28 cellular contexts compared by ENCODE assay signal in genomic region chr18:31396796-31397195, GRCh38. TPM values are rescaled to one million over a fixed set of nuclear protein-coding genes. Genes with fewer than 3 reads are reported as not detected.
A peak's percentile ranks its signal among the peaks of the same experiment; 100 is the strongest.
DNase-seq lines count a peak whose midpoint lies in the region; ATAC-seq and TF ChIP-seq lines count a peak whose summit lies in the region.
"Had no signal": no experiment of that assay in that cellular context is flagged by ENCODE, and none has a peak within 500 bp of the region (broad histone marks: within the 10 kb centered on the region; RNA-seq: fewer than 3 reads in every experiment).

No MANE protein-coding gene starts in this region.

- H3K18ac ChIP-seq in neuronal stem cell (ENCODE audit: low read length) = no peak overlapping the region

- H3K14ac ChIP-seq in neuronal stem cell (ENCODE audit: low read length) = no peak overlapping the region

- H3K4me1 Mint-ChIP-seq in activated T-cell treated with anti-CD3 and anti-CD28 coated beads, Interleukin-2, amount 50 U/mL, for 24 hours (ENCODE audit: low read depth) = no peaks in the 10 kb centered on the region
- H3K4me1 Mint-ChIP-seq: activated CD8-positive, alpha-beta memory T cell treated with anti-CD3 and anti-CD28 coated beads, Interleukin-2, amount 10 ng/mL, durations not matched to agents 7 days and 5 days; activated naive CD4-positive, alpha-beta T cell treated with anti-CD3 and anti-CD28 coated beads, Interleukin-2, amount 10 ng/mL, durations not matched to agents 7 days and 5 days; memory B cell had no signal

- H3K36me3 Mint-ChIP-seq in activated T-cell treated with anti-CD3 and anti-CD28 coated beads, Interleukin-2, amount 50 U/mL, for 24 hours (ENCODE audit: low read depth) = no peaks in the 10 kb centered on the region
- H3K36me3 Mint-ChIP-seq: activated CD8-positive, alpha-beta memory T cell treated with anti-CD3 and anti-CD28 coated beads, Interleukin-2, amount 10 ng/mL, durations not matched to agents 7 days and 5 days; activated naive CD4-positive, alpha-beta T cell treated with anti-CD3 and anti-CD28 coated beads, Interleukin-2, amount 10 ng/mL, durations not matched to agents 7 days and 5 days; memory B cell; natural killer cell treated with Interleukin-12 subunit alpha and Interleukin-12 subunit beta and Interleukin-15 and Interleukin-18, amount 100 ng/mL, for 72 hours had no signal

- no peak overlapping the region for H3K23ac ChIP-seq in neuronal stem cell (ENCODE audit: low read depth, low read length, poor library complexity)

- peak overlapping the region; percentile 46 for H2AFZ ChIP-seq in neuronal stem cell (ENCODE audit: low read length)

- H4K91ac ChIP-seq in neuronal stem cell (ENCODE audit: low read depth, low read length, poor library complexity) = no peak overlapping the region

- no peaks in the 10 kb centered on the region for H3K79me1 ChIP-seq in neuronal stem cell (ENCODE audit: low read depth, low read length)

- intact Hi-C loops in left colon (cut with DNase I, micrococcal nuclease) = no loop called here

- no peak overlapping the region for H2BK5ac ChIP-seq in neuronal stem cell (ENCODE audit: low read length)

- H3K27me3 ChIP-seq in neuronal stem cell (ENCODE audit: control insufficient read depth in 3 of 3, insufficient read depth in 3 of 3, low read depth in 1 of 3, low read length in 3 of 3) = no peaks in the 10 kb centered on the region

- no peak overlapping the region for H2BK15ac ChIP-seq in neuronal stem cell (ENCODE audit: low read length)

- H4K8ac ChIP-seq in neuronal stem cell (ENCODE audit: low read depth, low read length) = no peak overlapping the region

- H3K4me1 ChIP-seq in neuronal stem cell (ENCODE audit: control insufficient read depth in 2 of 2, insufficient read depth in 1 of 2, low read depth in 1 of 2, low read length in 2 of 2) = no peaks in the 10 kb centered on the region

- H3K36me3 ChIP-seq in neuronal stem cell (replicated peaks in 1 of 2; ENCODE audit: control insufficient read depth in 2 of 2, insufficient read depth in 2 of 2, low read length in 2 of 2) = no peaks in the 10 kb centered on the region
- H3K36me3 ChIP-seq: HAP-1, WERI-Rb-1 had no signal

- no peaks in the 10 kb centered on the region for H3K27me3 Mint-ChIP-seq in activated T-cell treated with anti-CD3 and anti-CD28 coated beads, Interleukin-2, amount 50 U/mL, for 24 hours
- H3K27me3 Mint-ChIP-seq: activated CD8-positive, alpha-beta memory T cell treated with anti-CD3 and anti-CD28 coated beads, Interleukin-2, amount 10 ng/mL, durations not matched to agents 7 days and 5 days; activated naive CD4-positive, alpha-beta T cell treated with anti-CD3 and anti-CD28 coated beads, Interleukin-2, amount 10 ng/mL, durations not matched to agents 7 days and 5 days; dendritic cell treated with granulocyte-macrophage colony-stimulating factor and Interleukin-4, amounts not matched to agents 40 ng/mL and 50 ng/mL, for 4 days; memory B cell; natural killer cell treated with Interleukin-12 subunit alpha and Interleukin-12 subunit beta and Interleukin-15 and Interleukin-18, amount 100 ng/mL, for 72 hours had no signal

- ATAC-seq in left colon = peak; percentile 52
- ATAC-seq: activated CD8-positive, alpha-beta memory T cell treated with anti-CD3 and anti-CD28 coated beads, Interleukin-2, amount 10 ng/mL, durations not matched to agents 7 days and 5 days; natural killer cell treated with Interleukin-12 subunit alpha and Interleukin-12 subunit beta and Interleukin-15 and Interleukin-18, amount 100 ng/mL, for 72 hours had no signal

- H3K9me3 Mint-ChIP-seq in activated T-cell treated with anti-CD3 and anti-CD28 coated beads, Interleukin-2, amount 50 U/mL, for 24 hours = no peaks in the 10 kb centered on the region
- H3K9me3 Mint-ChIP-seq: activated naive CD4-positive, alpha-beta T cell treated with anti-CD3 and anti-CD28 coated beads, Interleukin-2, amount 10 ng/mL, durations not matched to agents 7 days and 5 days; dendritic cell treated with granulocyte-macrophage colony-stimulating factor and Interleukin-4, amounts not matched to agents 40 ng/mL and 50 ng/mL, for 4 days; memory B cell; natural killer cell treated with Interleukin-12 subunit alpha and Interleukin-12 subunit beta and Interleukin-15 and Interleukin-18, amount 100 ng/mL, for 72 hours had no signal

- no peak overlapping the region for H3K27ac Mint-ChIP-seq in activated T-cell treated with anti-CD3 and anti-CD28 coated beads, Interleukin-2, amount 50 U/mL, for 24 hours
- H3K27ac Mint-ChIP-seq: activated CD8-positive, alpha-beta memory T cell treated with anti-CD3 and anti-CD28 coated beads, Interleukin-2, amount 10 ng/mL, durations not matched to agents 7 days and 5 days; activated naive CD4-positive, alpha-beta T cell treated with anti-CD3 and anti-CD28 coated beads, Interleukin-2, amount 10 ng/mL, durations not matched to agents 7 days and 5 days; dendritic cell treated with granulocyte-macrophage colony-stimulating factor and Interleukin-4, amounts not matched to agents 40 ng/mL and 50 ng/mL, for 4 days; memory B cell; natural killer cell treated with Interleukin-12 subunit alpha and Interleukin-12 subunit beta and Interleukin-15 and Interleukin-18, amount 100 ng/mL, for 72 hours had no signal

- no peak overlapping the region for H2BK120ac ChIP-seq in neuronal stem cell (ENCODE audit: low read depth, low read length)

- H3K9me3 ChIP-seq in neuronal stem cell (replicated peaks in 1 of 2; ENCODE audit: control insufficient read depth in 2 of 2, insufficient read depth in 1 of 2, low read depth in 1 of 2, low read length in 2 of 2) = no peaks in the 10 kb centered on the region
- H3K9me3 ChIP-seq: HAP-1 had no signal

- no peak overlapping the region for H3K4me2 ChIP-seq in neuronal stem cell (ENCODE audit: insufficient read depth, low read length, poor library complexity, severe bottlenecking)

- DNase-seq in ELF-1 (ENCODE audit: low read depth, low spot score) (peak; percentile 4), left colon (no peak), neuronal stem cell (ENCODE audit: low spot score) (no peak)
- DNase-seq in stimulated activated CD4-positive, alpha-beta T cell treated with anti-CD3 and anti-CD28 coated beads, Interleukin-4, amount 100 ng/mL, for 4 hours = no peak
- no peak for DNase-seq in activated T-cell treated with anti-CD3 and anti-CD28 coated beads, Interleukin-2, amount 50 U/mL, for 24 hours
- no peak for DNase-seq in stimulated activated naive CD4-positive, alpha-beta T cell treated with Interleukin-2 at 50 U/mL for 16 hours (lab: John Stamatoyannopoulos, UW)
- DNase-seq: ACHN; activated CD4-positive, alpha-beta T cell treated with anti-CD3 and anti-CD28 coated beads, Interleukin-2, amount 50 U/mL, for 1 hour; activated CD8-positive, alpha-beta memory T cell treated with anti-CD3 and anti-CD28 coated beads, Interleukin-2, amount 10 ng/mL, durations not matched to agents 7 days and 5 days; activated naive CD4-positive, alpha-beta T cell treated with anti-CD3 and anti-CD28 coated beads, Interleukin-2, amount 10 ng/mL, durations not matched to agents 7 days and 5 days; amniotic stem cell; DMS79 treated with DMSO at 0.1 percent for 48 hours; glutamatergic neuron; kidney glomerular epithelial cell; NCI-H1105 treated with DMSO at 0.1 percent for 48 hours; NCI-H2029 treated with DMSO at 0.1 percent for 48 hours; NCI-H774; posterior cingulate gyrus; WERI-Rb-1 had no signal

- no peak; the same call in 1 of the 2 replicates for TF ChIP-seq CTCF in VCaP (conservative IDR thresholded peaks at IDR 0.05)

- no CpG with 5 or more reads among the region's 4 CpGs for WGBS in neuronal stem cell (ENCODE audit: extremely low coverage in 2 of 2, insufficient read length in 2 of 2, insufficient replicate concordance in 1 of 2), 2 donors

- no peak overlapping the region for H2AK5ac ChIP-seq in neuronal stem cell (ENCODE audit: low read depth, low read length)

- H3K4me3 ChIP-seq in neuronal stem cell (ENCODE audit: low read length in 2 of 2) = no peak overlapping the region
- H3K4me3 ChIP-seq: HAP-1 had no signal

- H3K4ac ChIP-seq in neuronal stem cell (ENCODE audit: low read length) = no peak overlapping the region

- no peak overlapping the region for H3K9ac ChIP-seq in neuronal stem cell (ENCODE audit: low read depth, low read length, poor library complexity)

- H3K27ac ChIP-seq in VCaP (peak overlapping the region; percentile 47), neuronal stem cell (replicated peaks; ENCODE audit: low read length) (no peak overlapping the region)
- H3K27ac ChIP-seq: WERI-Rb-1 had no signal

- H3K4me3 Mint-ChIP-seq in activated T-cell treated with anti-CD3 and anti-CD28 coated beads, Interleukin-2, amount 50 U/mL, for 24 hours = no peak overlapping the region
- H3K4me3 Mint-ChIP-seq: activated CD8-positive, alpha-beta memory T cell treated with anti-CD3 and anti-CD28 coated beads, Interleukin-2, amount 10 ng/mL, durations not matched to agents 7 days and 5 days; activated naive CD4-positive, alpha-beta T cell treated with anti-CD3 and anti-CD28 coated beads, Interleukin-2, amount 10 ng/mL, durations not matched to agents 7 days and 5 days; dendritic cell treated with granulocyte-macrophage colony-stimulating factor and Interleukin-4, amounts not matched to agents 40 ng/mL and 50 ng/mL, for 4 days; memory B cell; natural killer cell treated with Interleukin-12 subunit alpha and Interleukin-12 subunit beta and Interleukin-15 and Interleukin-18, amount 100 ng/mL, for 72 hours had no signal

- no peak overlapping the region for H2BK12ac ChIP-seq in neuronal stem cell (ENCODE audit: low read length)

RNA-seq across cellular contexts. Expression of gene DSG4, which starts 20.2 kb away (rescaled TPM):
- under 1 TPM; 0.11 to 0.12 TPM for total RNA-seq in left colon
- not detected for polyA plus RNA-seq in neuronal stem cell (2013, experiment 1 of 2)
- not detected for polyA plus RNA-seq in neuronal stem cell (2013, experiment 2 of 2)
- total RNA-seq: activated CD8-positive, alpha-beta memory T cell treated with anti-CD3 and anti-CD28 coated beads, Interleukin-2, amount 10 ng/mL, durations not matched to agents 7 days and 5 days; endothelial cell of umbilical vein; natural killer cell treated with Interleukin-12 subunit alpha and Interleukin-12 subunit beta and Interleukin-15 and Interleukin-18, amount 100 ng/mL, for 72 hours; subcutaneous adipose tissue had no signal
- polyA plus RNA-seq: BJ, endothelial cell of umbilical vein, urinary bladder had no signal

RNA-seq across cellular contexts. Expression of gene DSG3, which starts 50.7 kb away (rescaled TPM):
- total RNA-seq in left colon = under 1 TPM; 0.15 to 0.20 TPM
- polyA plus RNA-seq in neuronal stem cell (2013, experiment 1 of 2) = not detected
- polyA plus RNA-seq in neuronal stem cell (2013, experiment 2 of 2) = not detected
- total RNA-seq: activated CD8-positive, alpha-beta memory T cell treated with anti-CD3 and anti-CD28 coated beads, Interleukin-2, amount 10 ng/mL, durations not matched to agents 7 days and 5 days; natural killer cell treated with Interleukin-12 subunit alpha and Interleukin-12 subunit beta and Interleukin-15 and Interleukin-18, amount 100 ng/mL, for 72 hours; subcutaneous adipose tissue had no signal
- polyA plus RNA-seq: BJ, endothelial cell of umbilical vein had no signal
